In genomic region chr1:21663951-21664805, GRCh38 we compare ENCODE assay signal across 1 cellular context.
TF ChIP-seq lines count a peak whose summit lies in the region.

No MANE protein-coding gene starts in this region.

TF ChIP-seq in WTC11, 78 proteins besides CTCF, POLR2A, EP300 and RAD21 (continued from another document):
- TF ChIP-seq, protein P1, sequence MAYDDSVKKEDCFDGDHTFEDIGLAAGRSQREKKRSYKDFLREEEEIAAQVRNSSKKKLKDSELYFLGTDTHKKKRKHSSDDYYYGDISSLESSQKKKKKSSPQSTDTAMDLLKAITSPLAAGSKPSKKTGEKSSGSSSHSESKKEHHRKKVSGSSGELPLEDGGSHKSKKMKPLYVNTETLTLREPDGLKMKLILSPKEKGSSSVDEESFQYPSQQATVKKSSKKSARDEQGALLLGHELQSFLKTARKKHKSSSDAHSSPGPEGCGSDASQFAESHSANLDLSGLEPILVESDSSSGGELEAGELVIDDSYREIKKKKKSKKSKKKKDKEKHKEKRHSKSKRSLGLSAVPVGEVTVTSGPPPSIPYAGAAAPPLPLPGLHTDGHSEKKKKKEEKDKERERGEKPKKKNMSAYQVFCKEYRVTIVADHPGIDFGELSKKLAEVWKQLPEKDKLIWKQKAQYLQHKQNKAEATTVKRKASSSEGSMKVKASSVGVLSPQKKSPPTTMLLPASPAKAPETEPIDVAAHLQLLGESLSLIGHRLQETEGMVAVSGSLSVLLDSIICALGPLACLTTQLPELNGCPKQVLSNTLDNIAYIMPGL (CRISPR knock-in tag; IDR thresholded peaks at IDR 0.05): no peak
- TF ChIP-seq PRRX2 (CRISPR knock-in tag; IDR thresholded peaks at IDR 0.05): no peak
- TF ChIP-seq GABPB1 (CRISPR knock-in tag; IDR thresholded peaks at IDR 0.05): no peak
- TF ChIP-seq ELF4 (CRISPR knock-in tag; IDR thresholded peaks at IDR 0.05; ENCODE audit: low read depth): no peak
- TF ChIP-seq RELA (CRISPR knock-in tag; IDR thresholded peaks at IDR 0.05; ENCODE audit: borderline replicate concordance): no peak
